Comparison of ENCODE assay signal across 1 cellular context in the genomic region with DNA sequence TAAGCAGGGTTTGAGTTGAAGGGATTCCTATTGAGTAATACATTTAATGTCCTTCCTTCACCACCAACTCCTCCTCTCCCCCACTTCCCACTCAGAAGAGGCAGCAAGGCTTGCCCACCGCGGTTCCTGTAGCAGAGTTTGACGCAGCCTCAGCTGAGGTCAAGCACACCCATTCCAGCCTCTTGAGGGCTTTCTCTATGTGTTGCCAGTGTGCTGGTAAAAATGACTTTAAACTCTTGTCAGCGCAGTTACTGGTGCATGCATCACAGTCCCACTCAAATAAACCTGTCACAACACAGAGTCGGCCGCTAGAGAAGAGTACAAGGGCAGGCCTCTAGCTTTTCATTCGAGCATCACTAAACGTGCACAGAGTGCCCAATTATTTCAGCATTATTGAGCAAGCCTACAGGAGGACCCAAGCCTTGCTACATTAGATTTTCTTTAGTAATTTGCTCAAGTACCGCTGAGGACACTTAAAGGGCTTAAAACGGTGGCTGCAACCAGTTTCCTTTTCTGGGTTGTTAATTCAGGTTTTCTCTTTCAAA.
TF ChIP-seq lines count a peak whose summit lies in the region.

No MANE protein-coding gene starts in this region.

TF ChIP-seq in HEK293, 187 proteins besides CTCF, POLR2A, EP300 and RAD21 (continued from another document):
- TF ChIP-seq, protein P1, sequence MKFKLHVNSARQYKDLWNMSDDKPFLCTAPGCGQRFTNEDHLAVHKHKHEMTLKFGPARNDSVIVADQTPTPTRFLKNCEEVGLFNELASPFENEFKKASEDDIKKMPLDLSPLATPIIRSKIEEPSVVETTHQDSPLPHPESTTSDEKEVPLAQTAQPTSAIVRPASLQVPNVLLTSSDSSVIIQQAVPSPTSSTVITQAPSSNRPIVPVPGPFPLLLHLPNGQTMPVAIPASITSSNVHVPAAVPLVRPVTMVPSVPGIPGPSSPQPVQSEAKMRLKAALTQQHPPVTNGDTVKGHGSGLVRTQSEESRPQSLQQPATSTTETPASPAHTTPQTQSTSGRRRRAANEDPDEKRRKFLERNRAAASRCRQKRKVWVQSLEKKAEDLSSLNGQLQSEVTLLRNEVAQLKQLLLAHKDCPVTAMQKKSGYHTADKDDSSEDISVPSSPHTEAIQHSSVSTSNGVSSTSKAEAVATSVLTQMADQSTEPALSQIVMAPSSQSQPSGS (tag by site-specific recombination; IDR thresholded peaks at IDR 0.05; ENCODE audit: low read depth), result no peak
